14 cellular contexts compared by ENCODE assay signal in genomic region chr4:147863808-147864472, GRCh38.
DNase-seq lines count a peak whose midpoint lies in the region; ATAC-seq, FAIRE-seq and TF ChIP-seq lines count a peak whose summit lies in the region.
"Had no signal": no experiment of that assay in that cellular context is flagged by ENCODE, and none has a peak within 500 bp of the region (broad histone marks: within the 10 kb centered on the region; RNA-seq: fewer than 3 reads in every experiment).

No MANE protein-coding gene starts in this region.

- DNase-seq in SJCRH30 = peak; percentile 56 to 67
- peak; percentile 71 for DNase-seq in fibroblast of mammary gland (ENCODE audit: low read depth)
- DNase-seq in osteocyte (ENCODE audit: extremely low spot score, unreplicated experiment) = no peak
- DNase-seq in transverse colon = no peak
- no peak for DNase-seq in frontal cortex (ENCODE audit: low spot score in 2 of 2)
- DNase-seq in DMS53 (lab: John Stamatoyannopoulos, UW) = no peak
- DNase-seq: DMS153; GOT3; NCI-H2081 treated with DMSO at 0.1 percent for 48 hours; stimulated activated CD4-positive, alpha-beta T cell treated with anti-CD3 and anti-CD28 coated beads, Interleukin-1b, Interleukin-23, amount 100 ng/mL, for 48 hours had no signal

- peaks cover 50% of the 10 kb centered on the region for H3K36me3 Mint-ChIP-seq in osteocyte (ENCODE audit: unreplicated experiment)

- TF ChIP-seq EP300 in transverse colon (IDR thresholded peaks at IDR 0.05; ENCODE audit: low read depth) = no peak

- no peaks in the 10 kb centered on the region for H3K9me3 Mint-ChIP-seq in osteocyte (ENCODE audit: unreplicated experiment)
- H3K9me3 Mint-ChIP-seq: central memory CD8-positive, alpha-beta T cell had no signal

- H3K4me1 ChIP-seq in SJCRH30 (peaks cover 7% of the 10 kb centered on the region; the same call in 1 of the 2 replicates), transverse colon (peaks cover 0 to 24% (median 0%) of the 10 kb centered on the region in 4 donors)
- H3K4me1 ChIP-seq: BLaER1 had no signal

- no peak overlapping the region for H3K27ac ChIP-seq in SJCRH30
- peak overlapping the region in 3 of 4 donors; percentile 19 to 28 (median 21) for H3K27ac ChIP-seq in transverse colon
- H3K27ac ChIP-seq: BLaER1, RWPE1 had no signal

- no peaks in the 10 kb centered on the region for H3K9me3 ChIP-seq in SJCRH30 (replicated peaks)
- no peaks in the 10 kb centered on the region for H3K9me3 ChIP-seq in transverse colon

- no peak for ATAC-seq in GM19395 (IDR thresholded peaks at IDR 0.05; ENCODE audit: unreplicated experiment)

- peak overlapping the region; percentile 47 for H3K27ac Mint-ChIP-seq in osteocyte (ENCODE audit: unreplicated experiment)

- H3K27me3 Mint-ChIP-seq in osteocyte (ENCODE audit: unreplicated experiment) = no peaks in the 10 kb centered on the region
- H3K27me3 Mint-ChIP-seq: central memory CD8-positive, alpha-beta T cell had no signal

- peaks cover 62% of the 10 kb centered on the region for H3K4me1 Mint-ChIP-seq in osteocyte (ENCODE audit: unreplicated experiment)
- H3K4me1 Mint-ChIP-seq: central memory CD8-positive, alpha-beta T cell had no signal

- no peak for TF ChIP-seq CTCF in fibroblast of mammary gland (conservative IDR thresholded peaks at IDR 0.05; ENCODE audit: control insufficient read depth, insufficient read depth, low read depth, low read length)
- TF ChIP-seq CTCF in osteocyte (IDR thresholded peaks at IDR 0.05) = no peak
- TF ChIP-seq CTCF in transverse colon (IDR thresholded peaks at IDR 0.05) = no peak

- H3K36me3 ChIP-seq in SJCRH30 (peaks cover 12% of the 10 kb centered on the region; the same call in 1 of the 2 replicates), transverse colon (no peaks in the 10 kb centered on the region)

- no peak for FAIRE-seq in frontal cortex (lab: Jason Lieb, UNC)

- TF ChIP-seq POLR2A in transverse colon (IDR thresholded peaks at IDR 0.05) = no peak

- WGBS in transverse colon (ENCODE audit: low coverage in 1 of 2), 2 donors = 63 to 85% methylated on average over 2 to 10 of the region's 10 CpGs

- H3K27me3 ChIP-seq in SJCRH30 = no peaks in the 10 kb centered on the region
- no peaks in the 10 kb centered on the region for H3K27me3 ChIP-seq in transverse colon
- H3K27me3 ChIP-seq: BLaER1 had no signal

- in situ Hi-C loops in transverse colon (cut with MboI; ENCODE audit: low pct_ligation_motif_present in 1 of 4, low pct_unique_long_range_greater_than_20kb in 1 of 4, low sequenced_read_pairs in 3 of 4) = no loop called here

- intact Hi-C loops in transverse colon (cut with DNase I; ENCODE audit: low total_unique reads) = loop anchor here (10.0 kb wide), 2 partner anchors 129 to 249 kb away; partner anchors contain the start of genes ARHGAP10 and TMEM184C

- H3K4me3 Mint-ChIP-seq in osteocyte (ENCODE audit: unreplicated experiment) = peak overlapping the region; percentile 26
- H3K4me3 Mint-ChIP-seq: central memory CD8-positive, alpha-beta T cell had no signal

- H3K4me3 ChIP-seq in SJCRH30 (no peak overlapping the region), fibroblast of mammary gland (ENCODE audit: control insufficient read depth, low read depth, low read length) (no peak overlapping the region), transverse colon (no peak overlapping the region)
- H3K4me3 ChIP-seq: BLaER1 had no signal

Comparison
In these comparisons a context has a peak if more than half of its experiments do, and no peak if none do; other contexts are left out.
1. DNase-seq: peak in SJCRH30 (2 of 2) and fibroblast of mammary gland (single experiment); none in osteocyte (single experiment), transverse colon (single experiment), frontal cortex (0 of 2) and DMS53 (single experiment).